ENCODE assay signal across 13 cellular contexts in the genomic region with DNA sequence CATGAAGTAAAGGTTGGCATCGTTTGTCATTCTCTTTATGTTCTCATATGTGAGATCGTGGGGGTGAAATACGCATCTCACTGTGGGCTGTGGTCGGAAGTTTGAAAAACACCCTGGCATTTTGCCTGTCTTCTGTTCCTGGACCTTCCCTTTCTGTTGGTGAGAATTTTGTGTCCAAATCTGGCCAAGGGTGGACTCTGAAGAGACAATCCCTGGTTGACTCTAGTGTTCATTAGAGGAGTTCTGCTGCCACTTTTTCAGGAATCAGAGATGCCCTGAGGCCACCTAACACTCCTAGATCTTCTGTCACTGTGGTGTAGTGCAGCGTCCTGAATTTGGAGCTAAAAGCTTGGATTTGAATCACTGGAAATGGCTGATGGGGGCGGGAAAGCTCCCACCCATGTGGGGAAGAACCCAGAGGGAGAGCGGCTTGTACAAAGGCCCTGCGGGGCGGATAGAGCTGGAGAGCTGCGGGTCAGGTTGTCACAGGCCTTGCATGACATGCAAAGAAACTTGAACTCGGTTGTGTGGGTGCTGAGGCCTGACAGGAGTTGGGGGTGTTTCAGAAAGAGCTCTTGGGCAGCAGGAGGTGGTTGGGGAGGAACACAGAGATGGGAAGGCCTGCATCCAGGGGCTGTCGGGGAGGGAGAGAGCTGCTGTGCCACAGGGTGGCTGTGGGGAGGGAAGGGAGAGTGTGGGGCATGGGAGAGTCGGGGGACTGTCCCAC. TPM values are rescaled to one million over a fixed set of nuclear protein-coding genes. Genes with fewer than 3 reads are reported as not detected.
A peak's percentile ranks its signal among the peaks of the same experiment; 100 is the strongest.
DNase-seq lines count a peak whose midpoint lies in the region; TF ChIP-seq lines count a peak whose summit lies in the region.
"Had no signal": no experiment of that assay in that cellular context is flagged by ENCODE, and none has a peak within 500 bp of the region (broad histone marks: within the 10 kb centered on the region; RNA-seq: fewer than 3 reads in every experiment).

No MANE protein-coding gene starts in this region.

- CTCF ChIA-PET in CD8-positive, alpha-beta memory T cell (lab: Charles Lee) = no interaction called here

- DNase-seq in GM23248 (peak; percentile 64), amniotic epithelial cell (ENCODE audit: low read depth) (peak; percentile 44), fibroblast of the aortic adventitia (ENCODE audit: low read depth) (peak; percentile 19), NCI-H2171 (lab: John Stamatoyannopoulos, UW) (no peak), DMS53 treated with DMSO at 0.1 percent for 48 hours (lab: John Stamatoyannopoulos, UW; ENCODE audit: unreplicated experiment) (no peak), GM19238 (ENCODE audit: insufficient read length, low spot score) (no peak)
- DNase-seq in CD8-positive, alpha-beta memory T cell = no peak
- DNase-seq: activated CD4-positive, alpha-beta memory T cell treated with anti-CD3 and anti-CD28 coated beads for 36 hours; effector CD4-positive, alpha-beta T cell; naive thymus-derived CD4-positive, alpha-beta T cell; stimulated activated CD4-positive, alpha-beta T cell treated with anti-CD3 and anti-CD28 coated beads, Interleukin-1b, Interleukin-23, amount 100 ng/mL, for 48 hours had no signal

- no peaks in the 10 kb centered on the region for H3K9me3 ChIP-seq in GM23248 (ENCODE audit: low read depth)
- no peaks in the 10 kb centered on the region for H3K9me3 ChIP-seq in CD8-positive, alpha-beta memory T cell (ENCODE audit: low read length)

- H3K36me3 Mint-ChIP-seq in CD8-positive, alpha-beta memory T cell = no peaks in the 10 kb centered on the region
- H3K36me3 Mint-ChIP-seq: activated CD4-positive, alpha-beta memory T cell treated with anti-CD3 and anti-CD28 coated beads for 36 hours; activated naive CD4-positive, alpha-beta T cell treated with anti-CD3 and anti-CD28 coated beads, Interleukin-2, amount 50 U/mL, for 72 hours; naive thymus-derived CD4-positive, alpha-beta T cell had no signal

- H3F3A ChIP-seq in GM23248 (ENCODE audit: insufficient read depth) = peaks cover 15% of the 10 kb centered on the region

- TF ChIP-seq CTCF in fibroblast of the aortic adventitia (IDR thresholded peaks at IDR 0.05; ENCODE audit: insufficient read depth, low read length) = no peak

- no peaks in the 10 kb centered on the region for H3K27me3 ChIP-seq in GM23248 (replicated peaks; ENCODE audit: insufficient read depth)
- H3K27me3 ChIP-seq in CD8-positive, alpha-beta memory T cell (ENCODE audit: insufficient read depth, low read length, poor library complexity, severe bottlenecking) = no peaks in the 10 kb centered on the region

- WGBS in GM23248 (ENCODE audit: low coverage in 1 of 2, low lambda C conversion rate in 2 of 2, missing lambda C conversion rate in 2 of 2), 2 experiments = 56 to 57% methylated on average over 12 to 13 of the region's 13 CpGs

- no peaks in the 10 kb centered on the region for H4K20me1 ChIP-seq in GM23248 (ENCODE audit: insufficient read depth)

- H2AFZ ChIP-seq in GM23248 = peak overlapping the region; percentile 74

- peak overlapping the region; percentile 81 for H3K9ac ChIP-seq in GM23248

- in situ Hi-C loops in GM23248 (cut with MboI) = no loop called here

- H3K9me3 Mint-ChIP-seq in CD8-positive, alpha-beta memory T cell = no peaks in the 10 kb centered on the region
- H3K9me3 Mint-ChIP-seq: activated CD4-positive, alpha-beta memory T cell treated with anti-CD3 and anti-CD28 coated beads for 36 hours; activated naive CD4-positive, alpha-beta T cell treated with anti-CD3 and anti-CD28 coated beads, Interleukin-2, amount 50 U/mL, for 72 hours; naive thymus-derived CD4-positive, alpha-beta T cell had no signal

- no peaks in the 10 kb centered on the region for H3K9me2 ChIP-seq in GM23248 (ENCODE audit: insufficient read depth)

- H3K4me3 Mint-ChIP-seq in CD8-positive, alpha-beta memory T cell = no peak overlapping the region
- H3K4me3 Mint-ChIP-seq: activated CD4-positive, alpha-beta memory T cell treated with anti-CD3 and anti-CD28 coated beads for 36 hours; naive thymus-derived CD4-positive, alpha-beta T cell had no signal

- H3K4me3 ChIP-seq in GM23248 = peak overlapping the region; percentile 50
- H3K4me3 ChIP-seq in fibroblast of the aortic adventitia (ENCODE audit: low read depth, low read length) = no peak overlapping the region
- no peak overlapping the region for H3K4me3 ChIP-seq in skin epidermis
- H3K4me3 ChIP-seq in CD8-positive, alpha-beta memory T cell (ENCODE audit: low read length) = no peak overlapping the region

- peaks cover 0 to 11% of the 10 kb centered on the region in 2 donors for H3K27me3 Mint-ChIP-seq in CD8-positive, alpha-beta memory T cell

- H3K27ac ChIP-seq in GM23248 (peak overlapping the region; percentile 94), skin epidermis (peak overlapping the region in 18 of 21 experiments; percentile 4 to 84 (median 62))
- no peak overlapping the region for H3K27ac ChIP-seq in CD8-positive, alpha-beta memory T cell (ENCODE audit: low read depth, low read length)

- no peak overlapping the region for H3K27ac Mint-ChIP-seq in CD8-positive, alpha-beta memory T cell
- H3K27ac Mint-ChIP-seq: activated CD4-positive, alpha-beta memory T cell treated with anti-CD3 and anti-CD28 coated beads for 36 hours; activated naive CD4-positive, alpha-beta T cell treated with anti-CD3 and anti-CD28 coated beads, Interleukin-2, amount 50 U/mL, for 72 hours had no signal

- H3K79me2 ChIP-seq in GM23248 (ENCODE audit: insufficient read depth) = no peaks in the 10 kb centered on the region

- POLR2A ChIA-PET in CD8-positive, alpha-beta memory T cell (lab: Charles Lee) = no interaction called here

- H3K4me1 ChIP-seq in GM23248 (ENCODE audit: insufficient read depth) = peaks cover 16% of the 10 kb centered on the region
- no peaks in the 10 kb centered on the region for H3K4me1 ChIP-seq in CD8-positive, alpha-beta memory T cell (ENCODE audit: insufficient read depth, low read length)

- peak overlapping the region; percentile 86 for H3K4me2 ChIP-seq in GM23248 (ENCODE audit: unreplicated experiment)

- H3K4me1 Mint-ChIP-seq in CD8-positive, alpha-beta memory T cell = no peaks in the 10 kb centered on the region
- H3K4me1 Mint-ChIP-seq: naive thymus-derived CD4-positive, alpha-beta T cell had no signal

- H3K36me3 ChIP-seq in GM23248 (ENCODE audit: low read depth) = no peaks in the 10 kb centered on the region
- no peaks in the 10 kb centered on the region for H3K36me3 ChIP-seq in CD8-positive, alpha-beta memory T cell (ENCODE audit: insufficient read depth, low read length)

RNA-seq across cellular contexts. Expression of gene SPATA13, which starts 11.1 kb away (rescaled TPM):
- total RNA-seq in GM23248 (2014; rRNA removed; shearing (Covaris generic)) = 4.6 and 7.6 TPM in 2 replicates
- 2.4 and 4.1 TPM in 2 replicates for polyA plus RNA-seq in GM23248 (2016; fragmentation: Nextera tagmentation; extraction: Ambion mirVana)
- 12.2 and 17.3 TPM in 2 replicates for total RNA-seq in fibroblast of the aortic adventitia (ENCODE audit: low replicate concordance)
- 10 to 100 TPM; 60.7 to 65.1 TPM for total RNA-seq in CD8-positive, alpha-beta memory T cell
- polyA plus RNA-seq in CD8-positive, alpha-beta memory T cell = 97.8 TPM

Comparison
In these comparisons a context has a peak if more than half of its experiments do, and no peak if none do; other contexts are left out.
1. DNase-seq: peak in GM23248 (single experiment), amniotic epithelial cell (single experiment) and fibroblast of the aortic adventitia (single experiment); none in NCI-H2171 (single experiment), DMS53 treated with DMSO at 0.1 percent for 48 hours (single experiment), GM19238 (single experiment) and CD8-positive, alpha-beta memory T cell (0 of 5).